Comparison of ENCODE assay signal across 1 cellular context in genomic region chr5:72957337-72957736, GRCh38.
TF ChIP-seq lines count a peak whose summit lies in the region.

No MANE protein-coding gene starts in this region.

TF ChIP-seq in WTC11, 78 proteins besides CTCF, POLR2A, EP300 and RAD21 (continued from another document):
- TF ChIP-seq, protein P1, sequence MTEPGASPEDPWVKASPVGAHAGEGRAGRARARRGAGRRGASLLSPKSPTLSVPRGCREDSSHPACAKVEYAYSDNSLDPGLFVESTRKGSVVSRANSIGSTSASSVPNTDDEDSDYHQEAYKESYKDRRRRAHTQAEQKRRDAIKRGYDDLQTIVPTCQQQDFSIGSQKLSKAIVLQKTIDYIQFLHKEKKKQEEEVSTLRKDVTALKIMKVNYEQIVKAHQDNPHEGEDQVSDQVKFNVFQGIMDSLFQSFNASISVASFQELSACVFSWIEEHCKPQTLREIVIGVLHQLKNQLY (CRISPR knock-in tag; IDR thresholded peaks at IDR 0.05) = no peak
- TF ChIP-seq CBFB (CRISPR knock-in tag; IDR thresholded peaks at IDR 0.05; ENCODE audit: low read depth) (no peak), GABPB1 (CRISPR knock-in tag; IDR thresholded peaks at IDR 0.05) (no peak), AR (CRISPR knock-in tag; IDR thresholded peaks at IDR 0.05) (no peak), ELF4 (CRISPR knock-in tag; IDR thresholded peaks at IDR 0.05; ENCODE audit: low read depth) (no peak), JUN (CRISPR knock-in tag; IDR thresholded peaks at IDR 0.05) (no peak), NFYB (CRISPR knock-in tag; conservative IDR thresholded peaks at IDR 0.05; ENCODE audit: low read depth) (no peak), SOX15 (CRISPR knock-in tag; IDR thresholded peaks at IDR 0.05) (no peak), TEAD1 (CRISPR knock-in tag; IDR thresholded peaks at IDR 0.05) (no peak), JAZF1 (CRISPR knock-in tag; IDR thresholded peaks at IDR 0.05) (no peak), PRRX2 (CRISPR knock-in tag; IDR thresholded peaks at IDR 0.05) (no peak)
- TF ChIP-seq, protein P2, sequence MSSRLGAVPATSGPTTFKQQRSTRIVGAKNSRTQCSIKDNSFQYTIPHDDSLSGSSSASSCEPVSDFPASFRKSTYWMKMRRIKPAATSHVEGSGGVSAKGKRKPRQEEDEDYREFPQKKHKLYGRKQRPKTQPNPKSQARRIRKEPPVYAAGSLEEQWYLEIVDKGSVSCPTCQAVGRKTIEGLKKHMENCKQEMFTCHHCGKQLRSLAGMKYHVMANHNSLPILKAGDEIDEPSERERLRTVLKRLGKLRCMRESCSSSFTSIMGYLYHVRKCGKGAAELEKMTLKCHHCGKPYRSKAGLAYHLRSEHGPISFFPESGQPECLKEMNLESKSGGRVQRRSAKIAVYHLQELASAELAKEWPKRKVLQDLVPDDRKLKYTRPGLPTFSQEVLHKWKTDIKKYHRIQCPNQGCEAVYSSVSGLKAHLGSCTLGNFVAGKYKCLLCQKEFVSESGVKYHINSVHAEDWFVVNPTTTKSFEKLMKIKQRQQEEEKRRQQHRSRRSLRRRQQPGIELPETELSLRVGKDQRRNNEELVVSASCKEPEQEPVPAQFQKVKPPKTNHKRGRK (CRISPR knock-in tag; IDR thresholded peaks at IDR 0.05; ENCODE audit: borderline replicate concordance) = no peak
- TF ChIP-seq, protein P3, sequence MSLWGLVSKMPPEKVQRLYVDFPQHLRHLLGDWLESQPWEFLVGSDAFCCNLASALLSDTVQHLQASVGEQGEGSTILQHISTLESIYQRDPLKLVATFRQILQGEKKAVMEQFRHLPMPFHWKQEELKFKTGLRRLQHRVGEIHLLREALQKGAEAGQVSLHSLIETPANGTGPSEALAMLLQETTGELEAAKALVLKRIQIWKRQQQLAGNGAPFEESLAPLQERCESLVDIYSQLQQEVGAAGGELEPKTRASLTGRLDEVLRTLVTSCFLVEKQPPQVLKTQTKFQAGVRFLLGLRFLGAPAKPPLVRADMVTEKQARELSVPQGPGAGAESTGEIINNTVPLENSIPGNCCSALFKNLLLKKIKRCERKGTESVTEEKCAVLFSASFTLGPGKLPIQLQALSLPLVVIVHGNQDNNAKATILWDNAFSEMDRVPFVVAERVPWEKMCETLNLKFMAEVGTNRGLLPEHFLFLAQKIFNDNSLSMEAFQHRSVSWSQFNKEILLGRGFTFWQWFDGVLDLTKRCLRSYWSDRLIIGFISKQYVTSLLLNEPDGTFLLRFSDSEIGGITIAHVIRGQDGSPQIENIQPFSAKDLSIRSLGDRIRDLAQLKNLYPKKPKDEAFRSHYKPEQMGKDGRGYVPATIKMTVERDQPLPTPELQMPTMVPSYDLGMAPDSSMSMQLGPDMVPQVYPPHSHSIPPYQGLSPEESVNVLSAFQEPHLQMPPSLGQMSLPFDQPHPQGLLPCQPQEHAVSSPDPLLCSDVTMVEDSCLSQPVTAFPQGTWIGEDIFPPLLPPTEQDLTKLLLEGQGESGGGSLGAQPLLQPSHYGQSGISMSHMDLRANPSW (CRISPR knock-in tag; conservative IDR thresholded peaks at IDR 0.05; ENCODE audit: low read depth) = no peak
